8 cellular contexts compared by ENCODE assay signal in the genomic region with DNA sequence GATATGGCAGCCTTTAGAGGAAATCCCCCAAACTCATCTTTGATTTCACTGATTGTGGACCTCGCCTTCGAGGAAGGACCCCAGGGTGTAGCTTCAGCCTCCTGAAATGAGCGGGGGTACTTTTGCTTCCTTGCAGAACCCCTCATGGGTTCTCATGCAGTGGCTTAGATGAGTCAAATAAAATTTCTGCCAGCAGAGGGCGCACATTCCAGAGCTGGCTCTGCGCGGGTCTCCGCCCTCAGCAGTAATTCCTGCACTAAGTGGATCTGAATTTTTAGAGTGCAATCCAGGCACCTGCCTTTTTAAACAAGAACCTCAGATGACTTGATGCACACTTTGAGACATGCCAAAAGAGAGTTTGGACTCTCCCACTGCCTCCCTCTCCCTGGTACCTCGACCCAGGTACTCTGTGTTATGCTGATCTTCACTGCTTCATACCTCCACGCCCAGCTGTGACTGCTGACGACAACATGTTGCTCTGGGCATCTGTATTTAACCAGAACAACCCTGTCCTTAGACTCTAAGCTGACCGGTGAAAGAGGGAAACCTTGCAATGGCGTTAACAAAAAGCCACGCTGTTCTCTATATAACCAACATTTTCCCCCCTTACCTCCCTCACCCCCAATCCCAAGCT. TPM values are rescaled to one million over a fixed set of nuclear protein-coding genes. Genes with fewer than 3 reads are reported as not detected.
A peak's percentile ranks its signal among the peaks of the same experiment; 100 is the strongest.
DNase-seq lines count a peak whose midpoint lies in the region; ATAC-seq and TF ChIP-seq lines count a peak whose summit lies in the region.

No MANE protein-coding gene starts in this region.

- peaks cover 21 to 91% of the 10 kb centered on the region in 2 donors for H3K27me3 ChIP-seq in left lung

- ATAC-seq in GM21786 (IDR thresholded peaks at IDR 0.05; ENCODE audit: unreplicated experiment) = peak; percentile 90
- ATAC-seq in left lung = peak; percentile 93

- H3K27ac ChIP-seq in caudate nucleus (ENCODE audit: low read depth, low read length) (no peak overlapping the region), left lung (no peak overlapping the region)

- H3K36me3 ChIP-seq in left lung = no peaks in the 10 kb centered on the region

- no peaks in the 10 kb centered on the region for H3K4me1 ChIP-seq in left lung

- no peaks in the 10 kb centered on the region for H3K9me3 ChIP-seq in left lung

- H3K4me3 ChIP-seq in left lung = no peak overlapping the region

- intact Hi-C loops in left lung (cut with DNase I) = no loop called here

- DNase-seq in NCI-H345 (lab: John Stamatoyannopoulos, UW) (peak; percentile 3), NCI-H345 treated with DMSO at 0.1 percent for 48 hours (lab: John Stamatoyannopoulos, UW; ENCODE audit: unreplicated experiment) (no peak), KG1 (lab: John Stamatoyannopoulos, UW) (peak; percentile 75), SW480 (ENCODE audit: low spot score) (peak; percentile 30), caudate nucleus (lab: John Stamatoyannopoulos, UW) (peak in 42 of 61 donors; percentile 1 to 76 (median 24)), left lung (no peak)
- peak; percentile 15 for DNase-seq in stimulated activated CD8-positive, alpha-beta memory T cell treated with anti-CD3 and anti-CD28 coated beads, Interleukin-7, amount 100 ng/mL, for 24 hours (ENCODE audit: low read depth)

- TF ChIP-seq CTCF in left lung (IDR thresholded peaks at IDR 0.05) = peak; percentile 61 to 77

RNA-seq across cellular contexts. Expression of a gene that starts 7.3 kb away (rescaled TPM):
- 1 to 10 TPM in 1 of 2 donors, under 1 TPM in 1; 0.82 to 2.6 TPM for total RNA-seq in left lung

Comparison
In these comparisons a context has a peak if more than half of its experiments do, and no peak if none do; other contexts are left out.
1. DNase-seq: peak in NCI-H345 (single experiment), KG1 (single experiment), SW480 (single experiment), caudate nucleus (42 of 61) and stimulated activated CD8-positive, alpha-beta memory T cell treated with anti-CD3 and anti-CD28 coated beads, Interleukin-7, amount 100 ng/mL, for 24 hours (single experiment); none in NCI-H345 treated with DMSO at 0.1 percent for 48 hours (single experiment) and left lung (0 of 2).